ENCODE assay signal across 8 cellular contexts in the genomic region with DNA sequence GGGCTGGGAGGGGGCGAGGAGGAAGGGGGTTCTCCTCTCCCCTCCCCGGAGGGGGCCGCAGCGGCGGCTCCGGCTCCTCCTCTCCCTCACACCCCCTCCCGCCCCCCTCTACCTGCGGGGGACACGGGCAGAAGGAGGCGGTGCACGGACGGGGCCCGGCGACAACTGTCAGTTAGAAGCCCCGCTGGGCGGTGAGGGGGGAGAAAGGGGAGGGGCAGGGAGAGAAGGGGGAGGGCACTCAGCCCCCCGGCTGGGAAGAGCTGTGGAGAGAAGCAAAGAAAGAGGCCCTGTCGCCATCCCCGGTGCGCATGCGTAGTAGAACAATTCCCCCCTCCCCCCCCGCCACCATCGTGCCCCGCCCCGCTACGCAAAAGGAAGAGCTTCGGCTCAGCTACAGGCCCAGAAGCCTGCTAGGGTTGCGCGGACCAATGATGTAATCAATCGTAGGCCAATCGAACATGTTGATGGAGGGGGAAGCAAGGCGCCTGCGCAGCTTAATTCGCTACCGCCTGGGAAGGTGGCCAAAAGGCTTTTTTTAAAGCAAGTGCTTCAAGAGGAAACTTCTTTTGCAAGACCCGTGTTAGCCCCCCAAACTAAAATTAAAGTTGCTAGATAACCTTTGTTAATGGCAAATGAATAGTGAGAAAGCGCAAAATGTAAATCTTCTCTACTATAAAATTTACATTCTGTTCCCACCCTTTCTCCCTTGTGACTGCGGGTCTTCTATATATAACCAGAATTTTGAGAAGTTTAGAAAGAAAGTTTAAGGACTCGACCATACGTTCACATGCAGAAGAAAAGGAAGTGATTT. TPM values are rescaled to one million over a fixed set of nuclear protein-coding genes. Genes with fewer than 3 reads are reported as not detected.
DNase-seq lines count a peak whose midpoint lies in the region; TF ChIP-seq lines count a peak whose summit lies in the region.

No MANE protein-coding gene starts in this region.

- H3K36me3 ChIP-seq in suprapubic skin = peaks cover 8% of the 10 kb centered on the region

- TF ChIP-seq CTCF in HFFc6 (IDR thresholded peaks at IDR 0.05) (no peak), suprapubic skin (IDR thresholded peaks at IDR 0.05) (no peak)

- H3K4me1 ChIP-seq in suprapubic skin = peaks cover 64% of the 10 kb centered on the region

- no peak for TF ChIP-seq POLR2A in suprapubic skin (IDR thresholded peaks at IDR 0.05)

- H3K27me3 ChIP-seq in suprapubic skin = no peaks in the 10 kb centered on the region

- DNase-seq in GM04504 (ENCODE audit: low read depth) = peak; percentile 96
- peak; percentile 97 for DNase-seq in HFFc6
- DNase-seq in NAMALWA (ENCODE audit: low spot score) = peak; percentile 99
- DNase-seq in SK-N-DZ (ENCODE audit: low spot score) = peak; percentile 92
- DNase-seq in globus pallidus (ENCODE audit: low spot score) = peak; percentile 99
- DNase-seq in nucleus accumbens (lab: John Stamatoyannopoulos, UW) = peak; percentile 79 to 99 (median 96)
- peak; percentile 97 to 98 for DNase-seq in suprapubic skin (ENCODE audit: low spot score in 2 of 2)

- peak overlapping the region; percentile 98 for H3K27ac ChIP-seq in suprapubic skin

- H3K9me3 ChIP-seq in suprapubic skin = no peaks in the 10 kb centered on the region

- no peak for TF ChIP-seq EP300 in suprapubic skin (IDR thresholded peaks at IDR 0.05)

- peak overlapping the region; percentile 67 for H3K27ac Mint-ChIP-seq in HFFc6
- peak overlapping the region; percentile 93 for H3K27ac Mint-ChIP-seq in activated naive CD4-positive, alpha-beta T cell treated with anti-CD3 and anti-CD28 coated beads, Interleukin-2, amount 50 U/mL, for 24 hours

- no peaks in the 10 kb centered on the region for H3K27me3 Mint-ChIP-seq in HFFc6 (ENCODE audit: insufficient read depth)
- no peaks in the 10 kb centered on the region for H3K27me3 Mint-ChIP-seq in activated naive CD4-positive, alpha-beta T cell treated with anti-CD3 and anti-CD28 coated beads, Interleukin-2, amount 50 U/mL, for 24 hours

- peak overlapping the region; percentile 78 for H3K4me3 Mint-ChIP-seq in HFFc6
- peak overlapping the region; percentile 83 for H3K4me3 Mint-ChIP-seq in activated naive CD4-positive, alpha-beta T cell treated with anti-CD3 and anti-CD28 coated beads, Interleukin-2, amount 50 U/mL, for 24 hours

- no peaks in the 10 kb centered on the region for H3K9me3 Mint-ChIP-seq in HFFc6
- peaks cover 6% of the 10 kb centered on the region for H3K9me3 Mint-ChIP-seq in activated naive CD4-positive, alpha-beta T cell treated with anti-CD3 and anti-CD28 coated beads, Interleukin-2, amount 50 U/mL, for 24 hours

- peak overlapping the region; percentile 98 for H3K4me3 ChIP-seq in suprapubic skin

- WGBS in suprapubic skin = under 1% methylated on average over 30 of the region's 40 CpGs

- H3K36me3 Mint-ChIP-seq in HFFc6 (ENCODE audit: low read depth) = peaks cover 25% of the 10 kb centered on the region
- H3K36me3 Mint-ChIP-seq in activated naive CD4-positive, alpha-beta T cell treated with anti-CD3 and anti-CD28 coated beads, Interleukin-2, amount 50 U/mL, for 24 hours = peaks cover 36% of the 10 kb centered on the region

- H3K4me1 Mint-ChIP-seq in HFFc6 (ENCODE audit: low read depth) = peaks cover 66% of the 10 kb centered on the region
- H3K4me1 Mint-ChIP-seq in activated naive CD4-positive, alpha-beta T cell treated with anti-CD3 and anti-CD28 coated beads, Interleukin-2, amount 50 U/mL, for 24 hours = peaks cover 74% of the 10 kb centered on the region

RNA-seq across cellular contexts. Expression of gene RANBP6, which starts 7.0 kb away (rescaled TPM):
- 10 to 100 TPM; 23.5 to 31.7 (median 24.5) TPM for total RNA-seq in HFFc6 (2021; fragmentation: NEBNext Ultra II Directional; extraction: Animal tissue kit (Norgen Biotek cat#: 25700))
- polyA plus RNA-seq in SK-N-DZ (2014; cell fraction: cytosol; rRNA removed) = 22.8 and 23.3 TPM in 2 replicates
- 10.2 and 16.3 TPM in 2 replicates for polyA plus RNA-seq in SK-N-DZ (2014; cell fraction: nucleus; rRNA removed)
- 10 to 100 TPM; 11.7 to 33.9 (median 16.9) TPM for total RNA-seq in suprapubic skin

Comparison
In these comparisons a context has a peak if more than half of its experiments do, and no peak if none do; other contexts are left out.
1. Peak in every context shown above with its lines: DNase-seq, H3K4me3 ChIP-seq and H3K27ac ChIP-seq.